Comparison of ENCODE assay signal across 8 cellular contexts in the genomic region with DNA sequence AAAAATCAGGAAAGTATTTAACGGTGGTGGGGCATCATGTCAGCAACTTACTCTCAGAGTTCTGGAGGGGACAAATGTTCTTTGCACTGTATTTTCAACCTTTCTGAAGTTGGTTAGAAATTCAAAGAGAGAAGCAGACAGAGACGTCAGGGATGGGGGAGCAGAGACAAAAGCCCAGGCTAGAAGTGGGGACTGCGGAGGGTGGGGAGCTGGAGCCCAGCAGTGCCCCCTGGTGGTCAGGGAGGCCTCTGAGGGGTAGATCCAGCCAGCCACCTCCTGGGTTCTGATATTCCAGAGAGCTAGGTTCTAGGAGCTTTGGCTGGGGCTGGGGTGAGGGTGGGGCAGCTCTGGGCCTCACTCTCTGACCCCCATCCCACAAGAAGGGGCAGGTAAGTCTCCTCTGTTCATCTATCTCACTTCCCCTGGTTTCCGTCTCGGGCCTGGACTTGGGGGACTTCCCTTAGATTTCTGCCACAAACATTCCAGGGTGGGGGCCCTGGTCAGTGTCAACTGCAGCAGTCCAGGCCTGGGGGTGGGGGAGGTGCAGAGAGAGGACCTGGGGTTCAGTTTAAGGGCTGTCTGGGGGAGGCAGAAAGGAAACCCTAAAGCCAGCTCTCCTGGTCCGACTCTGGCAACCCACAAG. TPM values are rescaled to one million over a fixed set of nuclear protein-coding genes. Genes with fewer than 3 reads are reported as not detected.
A peak's percentile ranks its signal among the peaks of the same experiment; 100 is the strongest.
DNase-seq lines count a peak whose midpoint lies in the region; ATAC-seq and TF ChIP-seq lines count a peak whose summit lies in the region.

No MANE protein-coding gene starts in this region.

- DNase-seq in ELF-1 (ENCODE audit: low read depth, low spot score): peak; percentile 80
- peak; percentile 59 for DNase-seq in UCSD-AML1 (lab: John Stamatoyannopoulos, UW; ENCODE audit: unreplicated experiment)
- peak; percentile 47 for DNase-seq in MCF 10A (ENCODE audit: unreplicated experiment)
- peak; percentile 71 to 73 (median 73) for DNase-seq in right lobe of liver
- peak; percentile 13 to 26 for DNase-seq in stimulated activated CD8-positive, alpha-beta memory T cell treated with anti-CD3 and anti-CD28 coated beads, Interleukin-2, amount 100 ng/mL, for 1 hour (ENCODE audit: low read depth in 2 of 2)
- DNase-seq in NCI-H774 (lab: John Stamatoyannopoulos, UW): no peak

- no peaks in the 10 kb centered on the region for H3K9me3 Mint-ChIP-seq in MCF 10A (ENCODE audit: unreplicated experiment)

- no TSS peak for BruUV-seq in MCF 10A (replicated peaks; lab: Mats Ljungman, UMichigan)

- TF ChIP-seq CTCF in MCF 10A (IDR thresholded peaks at IDR 0.05; ENCODE audit: unreplicated experiment): peak; percentile 64
- peak; percentile 65 to 83 (median 77) for TF ChIP-seq CTCF in right lobe of liver (IDR thresholded peaks at IDR 0.05)

- ATAC-seq in right lobe of liver: peak; percentile 78 to 87 (median 82)
- ATAC-seq in GM18867 (IDR thresholded peaks at IDR 0.05; ENCODE audit: unreplicated experiment): no peak

- CTCF ChIA-PET in MCF 10A (lab: Yijun Ruan, JAX): interaction anchor here (0.6 to 15.5 kb wide), 13 partner anchors 14 to 1454 kb away, joined by 3 to 350 read pairs (median 4); no protein-coding TSS in a partner anchor

- no peak for TF ChIP-seq EP300 in Ishikawa (IDR thresholded peaks at IDR 0.05; ENCODE audit: borderline replicate concordance)

- H3K36me3 ChIP-seq in right lobe of liver: no peaks in the 10 kb centered on the region

- no peak overlapping the region for H3K27ac ChIP-seq in right lobe of liver

- H3K27me3 ChIP-seq in right lobe of liver: no peaks in the 10 kb centered on the region

- no peaks in the 10 kb centered on the region for H3K9me3 ChIP-seq in right lobe of liver

- H3K4me1 Mint-ChIP-seq in MCF 10A (ENCODE audit: insufficient read depth, unreplicated experiment): peaks cover 28% of the 10 kb centered on the region

- H3K27ac Mint-ChIP-seq in MCF 10A (ENCODE audit: low read depth, unreplicated experiment): no peak overlapping the region

- WGBS in right lobe of liver (ENCODE audit: insufficient coverage, low coverage, low lambda C conversion rate, missing lambda C conversion rate): 53% methylated on average over 6 of the region's 6 CpGs

- TF ChIP-seq POLR2A in right lobe of liver (IDR thresholded peaks at IDR 0.05): no peak

- POLR2A ChIA-PET in MCF 10A (lab: Yijun Ruan, JAX): no interaction called here

- peak; percentile 58 for TF ChIP-seq RAD21 in Ishikawa (IDR thresholded peaks at IDR 0.05; ENCODE audit: low read depth)

- no peak overlapping the region for H3K4me3 ChIP-seq in right lobe of liver

- intact Hi-C loops in MCF 10A (cut with micrococcal nuclease) (no loop called here), right lobe of liver (cut with DNase I) (loop anchor here (5.0 to 10.0 kb wide), 2 partner anchors 109 to 207 kb away; no protein-coding TSS in a partner anchor)

- no peak overlapping the region for H3K4me3 Mint-ChIP-seq in MCF 10A (ENCODE audit: unreplicated experiment)

- no peaks in the 10 kb centered on the region for H3K27me3 Mint-ChIP-seq in MCF 10A (ENCODE audit: insufficient read depth, unreplicated experiment)

- no peaks in the 10 kb centered on the region for H3K4me1 ChIP-seq in right lobe of liver

- H3K36me3 Mint-ChIP-seq in MCF 10A (ENCODE audit: insufficient read depth, unreplicated experiment): peaks cover 5% of the 10 kb centered on the region

TF ChIP-seq in Ishikawa, 13 proteins besides CTCF, POLR2A, EP300 and RAD21:
- no peak for TF ChIP-seq CEBPB (IDR thresholded peaks at IDR 0.05)
TF ChIP-seq in Ishikawa: peak in this region for 0.

RNA-seq across cellular contexts. Expression of gene TNS1, which starts 8.9 kb away (rescaled TPM):
- total RNA-seq in MCF 10A (2022) (2.9 and 3.3 TPM in 2 replicates), right lobe of liver (100 to 1,000 TPM in 3 of 6 experiments, 10 to 100 TPM in 3; 68.4 to 209 (median 99.2) TPM)

Comparison
In these comparisons a context has a peak if more than half of its experiments do, and no peak if none do; other contexts are left out.
1. RNA of gene TNS1, which starts 8.9 kb away (total RNA-seq): 68.4 to 209 TPM in right lobe of liver; 2.9 to 3.3 TPM in MCF 10A; every median in the first group is over 10 times any median in the second.